1 cellular context compared by ENCODE assay signal in genomic region chr17:30700833-30701232, GRCh38.
TF ChIP-seq lines count a peak whose summit lies in the region.
"Not testable (repeated sequence)": the region's sequence is repeated elsewhere in the genome, so short reads cannot be mapped to it uniquely, and the experiment has no call there.

No MANE protein-coding gene starts in this region.

TF ChIP-seq in K562, 482 proteins besides CTCF, POLR2A, EP300 and RAD21 (continued from another document):
- TF ChIP-seq IRF9 (tag; IDR thresholded peaks at IDR 0.05) = peak; percentile 66
- TF ChIP-seq PTRF (tag; IDR thresholded peaks at IDR 0.05) = peak; percentile 53; the same call in 1 of the 2 replicates
- TF ChIP-seq ZNF592 (IDR thresholded peaks at IDR 0.05) = peak; percentile 86
- TF ChIP-seq PBX2 (CRISPR knock-in tag; IDR thresholded peaks at IDR 0.05; ENCODE audit: low read depth); NR4A1 (CRISPR knock-in tag; IDR thresholded peaks at IDR 0.05): not testable (repeated sequence)
- TF ChIP-seq PBX2 (tag; conservative IDR thresholded peaks at IDR 0.05; ENCODE audit: low read depth) = 0 out of 2 replicates have a peak, but pooled peaks have one; percentile 37
- TF ChIP-seq DMBX1 (CRISPR knock-in tag; IDR thresholded peaks at IDR 0.05; ENCODE audit: borderline replicate concordance) = 0 out of 2 replicates have a peak, but pooled peaks have one; percentile 36
- peak in 1 of 3 experiments; percentile 32 for TF ChIP-seq YY1 (IDR thresholded peaks at IDR 0.05; ENCODE audit: borderline replicate concordance in 1 of 3, control insufficient read depth in 1 of 3, extremely low read depth in 1 of 3, insufficient read depth in 3 of 3, insufficient read length in 1 of 3, insufficient replicate concordance in 2 of 3, low read depth in 1 of 3, low read length in 2 of 3)
- peak; percentile 39; the same call in 1 of the 2 replicates for TF ChIP-seq SMAD4 (CRISPR knock-in tag; conservative IDR thresholded peaks at IDR 0.05)
- peak; percentile 55; the same call in 1 of the 2 replicates for TF ChIP-seq NR4A1 (tag; IDR thresholded peaks at IDR 0.05)
